1 cellular context compared by ENCODE assay signal in the genomic region with DNA sequence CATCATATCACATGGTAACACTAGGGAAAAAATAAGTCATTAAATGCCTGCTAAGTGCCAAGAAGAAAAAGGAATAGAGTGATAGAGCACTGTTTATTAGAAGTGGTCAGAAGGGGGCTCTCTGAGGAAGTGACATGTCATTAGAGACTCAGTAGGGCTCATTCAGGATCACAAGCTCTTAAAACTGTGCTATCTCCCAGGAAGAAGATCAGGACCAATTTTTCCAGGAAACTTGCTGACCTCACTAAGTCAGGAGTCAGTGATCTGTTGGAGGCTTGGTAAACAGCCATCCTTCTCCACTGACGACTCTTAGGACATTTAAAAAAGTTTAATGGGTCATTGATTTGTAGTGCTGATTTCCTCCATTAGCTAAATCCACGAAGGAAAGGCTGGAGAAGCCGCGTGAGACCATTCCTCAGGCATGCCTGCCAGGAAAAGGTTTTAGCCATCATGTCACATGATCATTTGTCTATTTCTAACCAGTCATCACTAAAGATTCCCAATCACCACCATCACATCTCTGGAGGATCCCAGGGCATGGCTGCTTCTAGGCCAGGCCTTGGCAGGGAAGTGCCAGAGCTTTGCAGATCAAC.
TF ChIP-seq lines count a peak whose summit lies in the region.

No MANE protein-coding gene starts in this region.

TF ChIP-seq in K562, 482 proteins besides CTCF, POLR2A, EP300 and RAD21 (continued from another document):
- TF ChIP-seq ZFP1 (CRISPR knock-in tag; IDR thresholded peaks at IDR 0.05) (no peak), ATF1 (CRISPR knock-in tag; IDR thresholded peaks at IDR 0.05) (no peak), ATF1 (tag; IDR thresholded peaks at IDR 0.05) (peak; percentile 45; the same call in 1 of the 2 replicates), ZNF175 (CRISPR knock-in tag; IDR thresholded peaks at IDR 0.05; ENCODE audit: low read depth) (peak; percentile 67), NR2C1 (IDR thresholded peaks at IDR 0.05) (no peak), NR2C1 (tag; IDR thresholded peaks at IDR 0.05) (0 out of 2 replicates have a peak, but pooled peaks have one; percentile 19), BRD9 (IDR thresholded peaks at IDR 0.05; ENCODE audit: low read depth, partially characterized antibody) (peak; percentile 67), SMARCA4 (IDR thresholded peaks at IDR 0.05) (0 out of 2 replicates have a peak, but pooled peaks have one; percentile 38), FOXK2 (conservative IDR thresholded peaks at IDR 0.05 in 1 of 2, IDR thresholded peaks at IDR 0.05 in 1 of 2; ENCODE audit: low read depth in 2 of 2) (peak; percentile 51 to 59; a peak in 2 of 4 replicates), EGR1 (conservative IDR thresholded peaks at IDR 0.05) (no peak), IFI16 (CRISPR knock-in tag; IDR thresholded peaks at IDR 0.05) (no peak), SMARCE1 (IDR thresholded peaks at IDR 0.05) (peak; percentile 33; the same call in 1 of the 2 replicates), ZNF583 (CRISPR knock-in tag; IDR thresholded peaks at IDR 0.05) (no peak), NFE2 (IDR thresholded peaks at IDR 0.05; ENCODE audit: low read depth) (0 out of 2 replicates have a peak, but pooled peaks have one; percentile 2), TOE1 (IDR thresholded peaks at IDR 0.05; ENCODE audit: borderline replicate concordance) (peak; percentile 84), TOE1 (CRISPR knock-in tag; IDR thresholded peaks at IDR 0.05; ENCODE audit: borderline replicate concordance, low read depth) (no peak), FOSL1 (tag; conservative IDR thresholded peaks at IDR 0.05) (peak; percentile 32; the same call in 1 of the 2 replicates), SMAD4 (CRISPR knock-in tag; conservative IDR thresholded peaks at IDR 0.05) (peak; percentile 46), ARNT (IDR thresholded peaks at IDR 0.05) (peak in 1 of 2 experiments; percentile 29; a peak in 1 of 4 replicates), POLR2B (IDR thresholded peaks at IDR 0.05; ENCODE audit: low read depth, partially characterized antibody) (no peak), NR2C2 (CRISPR knock-in tag; IDR thresholded peaks at IDR 0.05) (no peak), NR2C2 (tag; IDR thresholded peaks at IDR 0.05) (peak; percentile 61), JUNB (CRISPR knock-in tag; conservative IDR thresholded peaks at IDR 0.05) (no peak), CSDE1 (IDR thresholded peaks at IDR 0.05) (no peak), NR4A1 (CRISPR knock-in tag; IDR thresholded peaks at IDR 0.05) (no peak), NR4A1 (tag; IDR thresholded peaks at IDR 0.05) (0 out of 2 replicates have a peak, but pooled peaks have one; percentile 32), ZNF785 (CRISPR knock-in tag; IDR thresholded peaks at IDR 0.05) (no peak), ZNF668 (CRISPR knock-in tag; IDR thresholded peaks at IDR 0.05) (0 out of 2 replicates have a peak, but pooled peaks have one; percentile 20), PTRF (tag; IDR thresholded peaks at IDR 0.05) (0 out of 2 replicates have a peak, but pooled peaks have one; percentile 34)
- TF ChIP-seq, protein P1, sequence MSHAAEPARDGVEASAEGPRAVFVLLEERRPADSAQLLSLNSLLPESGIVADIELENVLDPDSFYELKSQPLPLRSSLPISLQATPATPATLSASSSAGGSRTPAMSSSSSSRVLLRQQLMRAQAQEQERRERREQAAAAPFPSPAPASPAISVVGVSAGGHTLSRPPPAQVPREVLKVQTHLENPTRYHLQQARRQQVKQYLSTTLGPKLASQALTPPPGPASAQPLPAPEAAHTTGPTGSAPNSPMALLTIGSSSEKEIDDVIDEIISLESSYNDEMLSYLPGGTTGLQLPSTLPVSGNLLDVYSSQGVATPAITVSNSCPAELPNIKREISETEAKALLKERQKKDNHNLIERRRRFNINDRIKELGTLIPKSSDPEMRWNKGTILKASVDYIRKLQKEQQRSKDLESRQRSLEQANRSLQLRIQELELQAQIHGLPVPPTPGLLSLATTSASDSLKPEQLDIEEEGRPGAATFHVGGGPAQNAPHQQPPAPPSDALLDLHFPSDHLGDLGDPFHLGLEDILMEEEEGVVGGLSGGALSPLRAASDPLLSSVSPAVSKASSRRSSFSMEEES (CRISPR knock-in tag; IDR thresholded peaks at IDR 0.05), result peak; percentile 92
- TF ChIP-seq, protein P2, sequence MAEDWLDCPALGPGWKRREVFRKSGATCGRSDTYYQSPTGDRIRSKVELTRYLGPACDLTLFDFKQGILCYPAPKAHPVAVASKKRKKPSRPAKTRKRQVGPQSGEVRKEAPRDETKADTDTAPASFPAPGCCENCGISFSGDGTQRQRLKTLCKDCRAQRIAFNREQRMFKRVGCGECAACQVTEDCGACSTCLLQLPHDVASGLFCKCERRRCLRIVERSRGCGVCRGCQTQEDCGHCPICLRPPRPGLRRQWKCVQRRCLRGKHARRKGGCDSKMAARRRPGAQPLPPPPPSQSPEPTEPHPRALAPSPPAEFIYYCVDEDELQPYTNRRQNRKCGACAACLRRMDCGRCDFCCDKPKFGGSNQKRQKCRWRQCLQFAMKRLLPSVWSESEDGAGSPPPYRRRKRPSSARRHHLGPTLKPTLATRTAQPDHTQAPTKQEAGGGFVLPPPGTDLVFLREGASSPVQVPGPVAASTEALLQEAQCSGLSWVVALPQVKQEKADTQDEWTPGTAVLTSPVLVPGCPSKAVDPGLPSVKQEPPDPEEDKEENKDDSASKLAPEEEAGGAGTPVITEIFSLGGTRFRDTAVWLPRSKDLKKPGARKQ (CRISPR knock-in tag; IDR thresholded peaks at IDR 0.05), result 0 out of 2 replicates have a peak, but pooled peaks have one; percentile 10
- TF ChIP-seq, protein P3, sequence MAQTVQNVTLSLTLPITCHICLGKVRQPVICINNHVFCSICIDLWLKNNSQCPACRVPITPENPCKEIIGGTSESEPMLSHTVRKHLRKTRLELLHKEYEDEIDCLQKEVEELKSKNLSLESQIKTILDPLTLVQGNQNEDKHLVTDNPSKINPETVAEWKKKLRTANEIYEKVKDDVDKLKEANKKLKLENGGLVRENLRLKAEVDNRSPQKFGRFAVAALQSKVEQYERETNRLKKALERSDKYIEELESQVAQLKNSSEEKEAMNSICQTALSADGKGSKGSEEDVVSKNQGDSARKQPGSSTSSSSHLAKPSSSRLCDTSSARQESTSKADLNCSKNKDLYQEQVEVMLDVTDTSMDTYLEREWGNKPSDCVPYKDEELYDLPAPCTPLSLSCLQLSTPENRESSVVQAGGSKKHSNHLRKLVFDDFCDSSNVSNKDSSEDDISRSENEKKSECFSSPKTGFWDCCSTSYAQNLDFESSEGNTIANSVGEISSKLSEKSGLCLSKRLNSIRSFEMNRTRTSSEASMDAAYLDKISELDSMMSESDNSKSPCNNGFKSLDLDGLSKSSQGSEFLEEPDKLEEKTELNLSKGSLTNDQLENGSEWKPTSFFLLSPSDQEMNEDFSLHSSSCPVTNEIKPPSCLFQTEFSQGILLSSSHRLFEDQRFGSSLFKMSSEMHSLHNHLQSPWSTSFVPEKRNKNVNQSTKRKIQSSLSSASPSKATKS (CRISPR knock-in tag; IDR thresholded peaks at IDR 0.05), result no peak
- TF ChIP-seq, protein P4, sequence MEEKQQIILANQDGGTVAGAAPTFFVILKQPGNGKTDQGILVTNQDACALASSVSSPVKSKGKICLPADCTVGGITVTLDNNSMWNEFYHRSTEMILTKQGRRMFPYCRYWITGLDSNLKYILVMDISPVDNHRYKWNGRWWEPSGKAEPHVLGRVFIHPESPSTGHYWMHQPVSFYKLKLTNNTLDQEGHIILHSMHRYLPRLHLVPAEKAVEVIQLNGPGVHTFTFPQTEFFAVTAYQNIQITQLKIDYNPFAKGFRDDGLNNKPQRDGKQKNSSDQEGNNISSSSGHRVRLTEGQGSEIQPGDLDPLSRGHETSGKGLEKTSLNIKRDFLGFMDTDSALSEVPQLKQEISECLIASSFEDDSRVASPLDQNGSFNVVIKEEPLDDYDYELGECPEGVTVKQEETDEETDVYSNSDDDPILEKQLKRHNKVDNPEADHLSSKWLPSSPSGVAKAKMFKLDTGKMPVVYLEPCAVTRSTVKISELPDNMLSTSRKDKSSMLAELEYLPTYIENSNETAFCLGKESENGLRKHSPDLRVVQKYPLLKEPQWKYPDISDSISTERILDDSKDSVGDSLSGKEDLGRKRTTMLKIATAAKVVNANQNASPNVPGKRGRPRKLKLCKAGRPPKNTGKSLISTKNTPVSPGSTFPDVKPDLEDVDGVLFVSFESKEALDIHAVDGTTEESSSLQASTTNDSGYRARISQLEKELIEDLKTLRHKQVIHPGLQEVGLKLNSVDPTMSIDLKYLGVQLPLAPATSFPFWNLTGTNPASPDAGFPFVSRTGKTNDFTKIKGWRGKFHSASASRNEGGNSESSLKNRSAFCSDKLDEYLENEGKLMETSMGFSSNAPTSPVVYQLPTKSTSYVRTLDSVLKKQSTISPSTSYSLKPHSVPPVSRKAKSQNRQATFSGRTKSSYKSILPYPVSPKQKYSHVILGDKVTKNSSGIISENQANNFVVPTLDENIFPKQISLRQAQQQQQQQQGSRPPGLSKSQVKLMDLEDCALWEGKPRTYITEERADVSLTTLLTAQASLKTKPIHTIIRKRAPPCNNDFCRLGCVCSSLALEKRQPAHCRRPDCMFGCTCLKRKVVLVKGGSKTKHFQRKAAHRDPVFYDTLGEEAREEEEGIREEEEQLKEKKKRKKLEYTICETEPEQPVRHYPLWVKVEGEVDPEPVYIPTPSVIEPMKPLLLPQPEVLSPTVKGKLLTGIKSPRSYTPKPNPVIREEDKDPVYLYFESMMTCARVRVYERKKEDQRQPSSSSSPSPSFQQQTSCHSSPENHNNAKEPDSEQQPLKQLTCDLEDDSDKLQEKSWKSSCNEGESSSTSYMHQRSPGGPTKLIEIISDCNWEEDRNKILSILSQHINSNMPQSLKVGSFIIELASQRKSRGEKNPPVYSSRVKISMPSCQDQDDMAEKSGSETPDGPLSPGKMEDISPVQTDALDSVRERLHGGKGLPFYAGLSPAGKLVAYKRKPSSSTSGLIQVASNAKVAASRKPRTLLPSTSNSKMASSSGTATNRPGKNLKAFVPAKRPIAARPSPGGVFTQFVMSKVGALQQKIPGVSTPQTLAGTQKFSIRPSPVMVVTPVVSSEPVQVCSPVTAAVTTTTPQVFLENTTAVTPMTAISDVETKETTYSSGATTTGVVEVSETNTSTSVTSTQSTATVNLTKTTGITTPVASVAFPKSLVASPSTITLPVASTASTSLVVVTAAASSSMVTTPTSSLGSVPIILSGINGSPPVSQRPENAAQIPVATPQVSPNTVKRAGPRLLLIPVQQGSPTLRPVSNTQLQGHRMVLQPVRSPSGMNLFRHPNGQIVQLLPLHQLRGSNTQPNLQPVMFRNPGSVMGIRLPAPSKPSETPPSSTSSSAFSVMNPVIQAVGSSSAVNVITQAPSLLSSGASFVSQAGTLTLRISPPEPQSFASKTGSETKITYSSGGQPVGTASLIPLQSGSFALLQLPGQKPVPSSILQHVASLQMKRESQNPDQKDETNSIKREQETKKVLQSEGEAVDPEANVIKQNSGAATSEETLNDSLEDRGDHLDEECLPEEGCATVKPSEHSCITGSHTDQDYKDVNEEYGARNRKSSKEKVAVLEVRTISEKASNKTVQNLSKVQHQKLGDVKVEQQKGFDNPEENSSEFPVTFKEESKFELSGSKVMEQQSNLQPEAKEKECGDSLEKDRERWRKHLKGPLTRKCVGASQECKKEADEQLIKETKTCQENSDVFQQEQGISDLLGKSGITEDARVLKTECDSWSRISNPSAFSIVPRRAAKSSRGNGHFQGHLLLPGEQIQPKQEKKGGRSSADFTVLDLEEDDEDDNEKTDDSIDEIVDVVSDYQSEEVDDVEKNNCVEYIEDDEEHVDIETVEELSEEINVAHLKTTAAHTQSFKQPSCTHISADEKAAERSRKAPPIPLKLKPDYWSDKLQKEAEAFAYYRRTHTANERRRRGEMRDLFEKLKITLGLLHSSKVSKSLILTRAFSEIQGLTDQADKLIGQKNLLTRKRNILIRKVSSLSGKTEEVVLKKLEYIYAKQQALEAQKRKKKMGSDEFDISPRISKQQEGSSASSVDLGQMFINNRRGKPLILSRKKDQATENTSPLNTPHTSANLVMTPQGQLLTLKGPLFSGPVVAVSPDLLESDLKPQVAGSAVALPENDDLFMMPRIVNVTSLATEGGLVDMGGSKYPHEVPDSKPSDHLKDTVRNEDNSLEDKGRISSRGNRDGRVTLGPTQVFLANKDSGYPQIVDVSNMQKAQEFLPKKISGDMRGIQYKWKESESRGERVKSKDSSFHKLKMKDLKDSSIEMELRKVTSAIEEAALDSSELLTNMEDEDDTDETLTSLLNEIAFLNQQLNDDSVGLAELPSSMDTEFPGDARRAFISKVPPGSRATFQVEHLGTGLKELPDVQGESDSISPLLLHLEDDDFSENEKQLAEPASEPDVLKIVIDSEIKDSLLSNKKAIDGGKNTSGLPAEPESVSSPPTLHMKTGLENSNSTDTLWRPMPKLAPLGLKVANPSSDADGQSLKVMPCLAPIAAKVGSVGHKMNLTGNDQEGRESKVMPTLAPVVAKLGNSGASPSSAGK (IDR thresholded peaks at IDR 0.05), result peak; percentile 8; the same call in 1 of the 2 replicates
- TF ChIP-seq, protein P5, sequence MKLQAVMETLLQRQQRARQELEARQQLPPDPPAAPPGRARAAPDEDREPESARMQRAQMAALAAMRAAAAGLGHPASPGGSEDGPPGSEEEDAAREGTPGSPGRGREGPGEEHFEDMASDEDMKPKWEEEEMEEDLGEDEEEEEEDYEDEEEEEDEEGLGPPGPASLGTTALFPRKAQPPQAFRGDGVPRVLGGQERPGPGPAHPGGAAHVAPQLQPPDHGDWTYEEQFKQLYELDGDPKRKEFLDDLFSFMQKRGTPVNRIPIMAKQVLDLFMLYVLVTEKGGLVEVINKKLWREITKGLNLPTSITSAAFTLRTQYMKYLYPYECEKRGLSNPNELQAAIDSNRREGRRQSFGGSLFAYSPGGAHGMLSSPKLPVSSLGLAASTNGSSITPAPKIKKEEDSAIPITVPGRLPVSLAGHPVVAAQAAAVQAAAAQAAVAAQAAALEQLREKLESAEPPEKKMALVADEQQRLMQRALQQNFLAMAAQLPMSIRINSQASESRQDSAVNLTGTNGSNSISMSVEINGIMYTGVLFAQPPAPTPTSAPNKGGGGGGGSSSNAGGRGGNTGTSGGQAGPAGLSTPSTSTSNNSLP (IDR thresholded peaks at IDR 0.05; ENCODE audit: borderline replicate concordance, low read depth, low read length), result no peak
- TF ChIP-seq, protein P6, sequence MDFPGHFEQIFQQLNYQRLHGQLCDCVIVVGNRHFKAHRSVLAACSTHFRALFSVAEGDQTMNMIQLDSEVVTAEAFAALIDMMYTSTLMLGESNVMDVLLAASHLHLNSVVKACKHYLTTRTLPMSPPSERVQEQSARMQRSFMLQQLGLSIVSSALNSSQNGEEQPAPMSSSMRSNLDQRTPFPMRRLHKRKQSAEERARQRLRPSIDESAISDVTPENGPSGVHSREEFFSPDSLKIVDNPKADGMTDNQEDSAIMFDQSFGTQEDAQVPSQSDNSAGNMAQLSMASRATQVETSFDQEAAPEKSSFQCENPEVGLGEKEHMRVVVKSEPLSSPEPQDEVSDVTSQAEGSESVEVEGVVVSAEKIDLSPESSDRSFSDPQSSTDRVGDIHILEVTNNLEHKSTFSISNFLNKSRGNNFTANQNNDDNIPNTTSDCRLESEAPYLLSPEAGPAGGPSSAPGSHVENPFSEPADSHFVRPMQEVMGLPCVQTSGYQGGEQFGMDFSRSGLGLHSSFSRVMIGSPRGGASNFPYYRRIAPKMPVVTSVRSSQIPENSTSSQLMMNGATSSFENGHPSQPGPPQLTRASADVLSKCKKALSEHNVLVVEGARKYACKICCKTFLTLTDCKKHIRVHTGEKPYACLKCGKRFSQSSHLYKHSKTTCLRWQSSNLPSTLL (IDR thresholded peaks at IDR 0.05), result peak; percentile 92
